Comparison of ENCODE assay signal across 1 cellular context in the genomic region with DNA sequence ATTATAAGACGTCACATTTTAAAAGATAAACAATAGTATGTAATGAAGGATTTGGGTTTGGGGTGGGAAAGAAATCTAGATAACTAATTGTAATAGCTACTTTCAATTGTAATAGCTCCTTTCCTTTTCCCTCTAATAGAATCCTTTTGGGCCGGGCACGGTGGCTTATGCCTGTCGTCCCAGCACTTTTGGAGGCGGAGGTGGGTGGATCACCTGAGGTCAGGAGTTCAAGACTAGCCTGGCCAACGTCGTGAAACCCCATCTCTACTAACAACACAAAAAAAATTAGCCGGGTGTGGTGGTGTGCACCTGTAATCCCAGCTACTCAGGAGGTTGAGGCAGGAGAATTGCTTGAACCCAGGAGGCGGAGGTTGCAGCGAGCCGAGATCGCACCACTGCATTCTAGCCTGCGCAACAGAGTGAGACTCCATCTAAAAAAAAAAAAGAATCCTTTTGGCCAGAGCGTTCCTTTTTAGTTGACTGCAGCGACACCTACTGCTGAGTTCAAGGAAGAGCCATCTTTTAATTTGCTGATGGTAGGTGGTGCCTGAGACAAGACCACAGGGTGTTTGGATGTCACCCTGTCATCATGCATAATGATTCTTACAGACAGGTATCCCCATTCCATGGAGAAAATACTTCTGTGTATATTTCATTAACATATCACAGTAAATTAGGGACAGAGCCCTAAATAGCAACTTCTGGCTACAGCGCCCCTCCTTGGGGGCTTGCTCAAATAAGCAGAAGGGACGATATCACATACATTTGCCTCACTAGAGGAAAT.
A peak's percentile ranks its signal among the peaks of the same experiment; 100 is the strongest.
TF ChIP-seq lines count a peak whose summit lies in the region.

No MANE protein-coding gene starts in this region.

TF ChIP-seq in K562, 482 proteins besides CTCF, POLR2A, EP300 and RAD21 (continued from another document):
- TF ChIP-seq, protein P1, sequence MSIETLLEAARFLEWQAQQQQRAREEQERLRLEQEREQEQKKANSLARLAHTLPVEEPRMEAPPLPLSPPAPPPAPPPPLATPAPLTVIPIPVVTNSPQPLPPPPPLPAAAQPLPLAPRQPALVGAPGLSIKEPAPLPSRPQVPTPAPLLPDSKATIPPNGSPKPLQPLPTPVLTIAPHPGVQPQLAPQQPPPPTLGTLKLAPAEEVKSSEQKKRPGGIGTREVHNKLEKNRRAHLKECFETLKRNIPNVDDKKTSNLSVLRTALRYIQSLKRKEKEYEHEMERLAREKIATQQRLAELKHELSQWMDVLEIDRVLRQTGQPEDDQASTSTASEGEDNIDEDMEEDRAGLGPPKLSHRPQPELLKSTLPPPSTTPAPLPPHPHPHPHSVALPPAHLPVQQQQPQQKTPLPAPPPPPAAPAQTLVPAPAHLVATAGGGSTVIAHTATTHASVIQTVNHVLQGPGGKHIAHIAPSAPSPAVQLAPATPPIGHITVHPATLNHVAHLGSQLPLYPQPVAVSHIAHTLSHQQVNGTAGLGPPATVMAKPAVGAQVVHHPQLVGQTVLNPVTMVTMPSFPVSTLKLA (conservative IDR thresholded peaks at IDR 0.05), result no peak
- peak; percentile 94 for TF ChIP-seq ZNF384 (IDR thresholded peaks at IDR 0.05; ENCODE audit: low read depth, low read length)
- 0 out of 2 replicates have a peak, but pooled peaks have one; percentile 42 for TF ChIP-seq SMC3 (conservative IDR thresholded peaks at IDR 0.05; ENCODE audit: insufficient read depth, low read depth, low read length)
